ENCODE assay signal across 28 cellular contexts in genomic region chr17:55289978-55290377, GRCh38. TPM values are rescaled to one million over a fixed set of nuclear protein-coding genes. Genes with fewer than 3 reads are reported as not detected.
"Had no signal": no experiment of that assay in that cellular context is flagged by ENCODE, and none has a peak within 500 bp of the region (broad histone marks: within the 10 kb centered on the region; RNA-seq: fewer than 3 reads in every experiment).

No MANE protein-coding gene starts in this region.

- H3K27me3 ChIP-seq: pancreas, spleen, suprapubic skin, transverse colon, vagina had no signal

- H3K36me3 ChIP-seq: neutrophil, pancreas, spleen, transverse colon, vagina had no signal

- H3K27ac ChIP-seq: neutrophil, pancreas, skin epidermis, spleen, suprapubic skin, vagina had no signal

- H3K4me3 ChIP-seq: coronary artery, lung, mucosa of descending colon, pancreas, skin epidermis, spleen, suprapubic skin, transverse colon, vagina had no signal

- ATAC-seq: effector memory CD8-positive, alpha-beta T cell; left colon; mucosa of descending colon; natural killer cell treated with Interleukin-12 subunit alpha and Interleukin-12 subunit beta and Interleukin-15 and Interleukin-18, amount 100 ng/mL, for 72 hours; pancreas; stimulated activated naive B cell treated with anti-CD40 and anti-IgM and Interleukin-4, amounts not matched to agents 10 μg/mL and 1 μg/mL and 100 μg/mL, for 72 hours had no signal

- FAIRE-seq: endometrium, frontal cortex, islet of Langerhans, pancreas had no signal

- H3K9me3 ChIP-seq: mucosa of descending colon, neutrophil, pancreas, suprapubic skin, transverse colon, vagina had no signal

- DNase-seq: dermis blood vessel endothelial cell; effector memory CD8-positive, alpha-beta T cell; erythroblast; head of caudate nucleus; hippocampal formation; left colon; mesenchymal stem cell; mucosa of descending colon; naive B cell; pancreas; retina; spleen; stimulated activated CD4-positive, alpha-beta T cell treated with anti-CD3 and anti-CD28 coated beads, Interleukin-2, amount 100 ng/mL, for 48 hours; stimulated activated naive B cell treated with anti-CD40 and anti-IgM and Interleukin-4, amounts not matched to agents 10 μg/mL and 1 μg/mL and 100 μg/mL, for 72 hours; transverse colon had no signal

RNA-seq across cellular contexts. Expression of gene HLF, which starts 25.2 kb away (rescaled TPM):
- total RNA-seq: dermis blood vessel endothelial cell, fibroblast of villous mesenchyme, glomerular endothelial cell, neural crest cell had no signal
